ENCODE assay signal across 4 cellular contexts in genomic region chr2:52828112-52828511, GRCh38.
A peak's percentile ranks its signal among the peaks of the same experiment; 100 is the strongest.
TF ChIP-seq lines count a peak whose summit lies in the region.

No MANE protein-coding gene starts in this region.

TF ChIP-seq in HepG2, 621 proteins besides CTCF, POLR2A, EP300 and RAD21:
- TF ChIP-seq, protein P1, sequence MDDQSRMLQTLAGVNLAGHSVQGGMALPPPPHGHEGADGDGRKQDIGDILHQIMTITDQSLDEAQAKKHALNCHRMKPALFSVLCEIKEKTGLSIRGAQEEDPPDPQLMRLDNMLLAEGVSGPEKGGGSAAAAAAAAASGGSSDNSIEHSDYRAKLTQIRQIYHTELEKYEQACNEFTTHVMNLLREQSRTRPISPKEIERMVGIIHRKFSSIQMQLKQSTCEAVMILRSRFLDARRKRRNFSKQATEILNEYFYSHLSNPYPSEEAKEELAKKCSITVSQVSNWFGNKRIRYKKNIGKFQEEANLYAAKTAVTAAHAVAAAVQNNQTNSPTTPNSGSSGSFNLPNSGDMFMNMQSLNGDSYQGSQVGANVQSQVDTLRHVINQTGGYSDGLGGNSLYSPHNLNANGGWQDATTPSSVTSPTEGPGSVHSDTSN (CRISPR knock-in tag; IDR thresholded peaks at IDR 0.05; ENCODE audit: borderline replicate concordance): no peak
- TF ChIP-seq THAP11 (CRISPR knock-in tag; IDR thresholded peaks at IDR 0.05): no peak
- TF ChIP-seq SP4 (CRISPR knock-in tag; IDR thresholded peaks at IDR 0.05): no peak
- peak; percentile 50; the same call in 1 of the 2 replicates for TF ChIP-seq MAFF (IDR thresholded peaks at IDR 0.05; ENCODE audit: low read depth, low read length)
- no peak for TF ChIP-seq MEIS1 (CRISPR knock-in tag; IDR thresholded peaks at IDR 0.05; ENCODE audit: borderline replicate concordance)
- peak; percentile 30 to 65; a peak in 3 of 4 replicates for TF ChIP-seq MAFK (conservative IDR thresholded peaks at IDR 0.05 in 1 of 2, IDR thresholded peaks at IDR 0.05 in 1 of 2; ENCODE audit: low read length in 2 of 2)

TF ChIP-seq in A549, 52 proteins besides CTCF, POLR2A, EP300 and RAD21:
- TF ChIP-seq MAFK (IDR thresholded peaks at IDR 0.05; ENCODE audit: partially characterized antibody) (peak; percentile 56), MAZ (IDR thresholded peaks at IDR 0.05; ENCODE audit: borderline replicate concordance, low read depth, low read length) (no peak)

TF ChIP-seq in IMR-90, 13 proteins besides CTCF, POLR2A, EP300 and RAD21:
- TF ChIP-seq CHD1 (IDR thresholded peaks at IDR 0.05; ENCODE audit: low read depth, low read length): no peak
- no peak for TF ChIP-seq FOS (IDR thresholded peaks at IDR 0.05; ENCODE audit: low read depth, low read length)
- TF ChIP-seq ELK1 (IDR thresholded peaks at IDR 0.05; ENCODE audit: borderline replicate concordance, low read depth, low read length): no peak
- TF ChIP-seq MAFK (IDR thresholded peaks at IDR 0.05; ENCODE audit: low read depth, low read length): 0 out of 2 replicates have a peak, but pooled peaks have one; percentile 16
- no peak for TF ChIP-seq RFX5 (IDR thresholded peaks at IDR 0.05; ENCODE audit: low read depth, low read length)
- TF ChIP-seq BHLHE40 (IDR thresholded peaks at IDR 0.05; ENCODE audit: low read depth, low read length): no peak
- no peak for TF ChIP-seq MAZ (IDR thresholded peaks at IDR 0.05; ENCODE audit: borderline replicate concordance, low read depth, low read length)
- TF ChIP-seq RCOR1 (IDR thresholded peaks at IDR 0.05; ENCODE audit: insufficient replicate concordance, low read length): no peak
- TF ChIP-seq SMC3 (IDR thresholded peaks at IDR 0.05; ENCODE audit: low read depth, low read length): no peak

TF ChIP-seq in K562, 482 proteins besides CTCF, POLR2A, EP300 and RAD21:
- TF ChIP-seq C11orf30 (IDR thresholded peaks at IDR 0.05; ENCODE audit: low read depth): peak; percentile 24; the same call in 1 of the 2 replicates
- TF ChIP-seq HDAC8 (tag; IDR thresholded peaks at IDR 0.05): no peak
- peak; percentile 56; the same call in 1 of the 2 replicates for TF ChIP-seq ZNF316 (IDR thresholded peaks at IDR 0.05)
